In genomic region chr2:117832905-117833613, GRCh38 we compare ENCODE assay signal across 1 cellular context.
TF ChIP-seq lines count a peak whose summit lies in the region.

No MANE protein-coding gene starts in this region.

TF ChIP-seq in WTC11, 78 proteins besides CTCF, POLR2A, EP300 and RAD21 (continued from another document):
- TF ChIP-seq AFF4 (CRISPR knock-in tag; IDR thresholded peaks at IDR 0.05; ENCODE audit: borderline replicate concordance) (no peak), ZNF423 (CRISPR knock-in tag; IDR thresholded peaks at IDR 0.05) (no peak), EMX1 (CRISPR knock-in tag; IDR thresholded peaks at IDR 0.05) (no peak), ZNF416 (CRISPR knock-in tag; IDR thresholded peaks at IDR 0.05) (no peak), ATF1 (CRISPR knock-in tag; IDR thresholded peaks at IDR 0.05) (no peak), IRF2 (CRISPR knock-in tag; IDR thresholded peaks at IDR 0.05; ENCODE audit: borderline replicate concordance, low read depth) (no peak), GTF2I (CRISPR knock-in tag; conservative IDR thresholded peaks at IDR 0.05) (no peak), ZNF281 (CRISPR knock-in tag; IDR thresholded peaks at IDR 0.05) (no peak), FOXK1 (CRISPR knock-in tag; IDR thresholded peaks at IDR 0.05) (no peak; the same call in 1 of the 2 replicates), OVOL2 (CRISPR knock-in tag; IDR thresholded peaks at IDR 0.05; ENCODE audit: borderline replicate concordance) (no peak), HMGXB4 (CRISPR knock-in tag; IDR thresholded peaks at IDR 0.05) (no peak), ATF6 (CRISPR knock-in tag; IDR thresholded peaks at IDR 0.05) (no peak), NFATC4 (CRISPR knock-in tag; IDR thresholded peaks at IDR 0.05) (no peak), ZBTB21 (CRISPR knock-in tag; IDR thresholded peaks at IDR 0.05; ENCODE audit: borderline replicate concordance) (no peak), MXD4 (CRISPR knock-in tag; IDR thresholded peaks at IDR 0.05; ENCODE audit: borderline replicate concordance) (no peak), PREB (CRISPR knock-in tag; IDR thresholded peaks at IDR 0.05; ENCODE audit: borderline replicate concordance) (0 out of 2 replicates have a peak, but pooled peaks have one; percentile 65), ATF3 (CRISPR knock-in tag; conservative IDR thresholded peaks at IDR 0.05) (no peak), GABPB1 (CRISPR knock-in tag; IDR thresholded peaks at IDR 0.05) (no peak), NR1H2 (CRISPR knock-in tag; IDR thresholded peaks at IDR 0.05) (no peak), ZSCAN18 (CRISPR knock-in tag; IDR thresholded peaks at IDR 0.05) (no peak), ZNF121 (CRISPR knock-in tag; IDR thresholded peaks at IDR 0.05) (no peak), ZNF232 (CRISPR knock-in tag; IDR thresholded peaks at IDR 0.05) (no peak), ZNF512 (CRISPR knock-in tag; IDR thresholded peaks at IDR 0.05; ENCODE audit: borderline replicate concordance) (no peak), E2F1 (CRISPR knock-in tag; IDR thresholded peaks at IDR 0.05) (no peak), ELF4 (CRISPR knock-in tag; IDR thresholded peaks at IDR 0.05; ENCODE audit: low read depth) (no peak), ESRRA (CRISPR knock-in tag; IDR thresholded peaks at IDR 0.05; ENCODE audit: borderline replicate concordance) (peak; percentile 42; the same call in 1 of the 2 replicates), USF2 (CRISPR knock-in tag; IDR thresholded peaks at IDR 0.05) (no peak), KAT7 (CRISPR knock-in tag; IDR thresholded peaks at IDR 0.05; ENCODE audit: borderline replicate concordance) (peak; percentile 58; the same call in 1 of the 2 replicates), ZNF317 (CRISPR knock-in tag; IDR thresholded peaks at IDR 0.05; ENCODE audit: borderline replicate concordance, low read depth) (no peak), SP1 (CRISPR knock-in tag; conservative IDR thresholded peaks at IDR 0.05) (no peak), PRDM15 (CRISPR knock-in tag; IDR thresholded peaks at IDR 0.05) (no peak), JAZF1 (CRISPR knock-in tag; IDR thresholded peaks at IDR 0.05) (no peak), FOXJ3 (CRISPR knock-in tag; IDR thresholded peaks at IDR 0.05; ENCODE audit: borderline replicate concordance) (no peak)
